ENCODE assay signal across 34 cellular contexts in the genomic region with DNA sequence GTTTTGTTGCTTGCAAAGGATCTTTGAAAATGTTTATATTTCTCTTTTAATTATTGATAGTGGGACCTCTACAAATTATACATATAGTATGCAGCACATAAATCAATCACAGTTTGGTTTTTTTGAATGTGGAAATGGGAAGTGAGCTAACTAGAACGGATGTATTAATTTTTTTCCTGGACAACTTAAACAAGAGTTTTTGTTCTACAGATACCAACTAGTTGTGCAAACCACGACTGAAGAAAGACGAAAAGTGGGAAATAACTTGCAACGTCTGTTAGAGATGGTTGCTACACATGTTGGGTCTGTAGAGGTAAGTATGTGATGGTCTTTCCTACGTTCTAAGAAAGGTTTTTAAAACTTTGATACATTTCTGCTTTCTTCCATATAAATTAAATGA. TPM values are rescaled to one million over a fixed set of nuclear protein-coding genes. Genes with fewer than 3 reads are reported as not detected.
"Had no signal": no experiment of that assay in that cellular context is flagged by ENCODE, and none has a peak within 500 bp of the region (broad histone marks: within the 10 kb centered on the region; RNA-seq: fewer than 3 reads in every experiment).

No MANE protein-coding gene starts in this region.

- H2AFZ ChIP-seq: PC-9 had no signal

- H3K4me1 ChIP-seq: breast epithelium had no signal

- DNase-seq: activated CD4-positive, alpha-beta T cell treated with anti-CD3 and anti-CD28 coated beads, Interleukin-2, amount 10 ng/mL, durations not matched to agents 7 days and 5 days; activated CD4-positive, alpha-beta T cell treated with anti-CD3 and anti-CD28 coated beads, Interleukin-2, amount 50 U/mL, for 48 hours; activated CD8-positive, alpha-beta T cell treated with anti-CD3 and anti-CD28 coated beads, Interleukin-2, amount 10 ng/mL, durations not matched to agents 7 days and 5 days; activated gamma-delta T cell treated with Interleukin-2 at 50 U/mL for 16 hours; activated naive CD4-positive, alpha-beta T cell treated with anti-CD3 and anti-CD28 coated beads for 36 hours; activated T-cell treated with anti-CD3 and anti-CD28 coated beads, Interleukin-2, amount 50 U/mL, for 24 hours; adrenal gland; body of pancreas; cerebellar nuclear complex; Kasumi-1; KG1; MG63; NCI-H1048; NCI-H1105 treated with DMSO at 0.1 percent for 48 hours; NCI-H1436; NCI-H1694; NCI-H1930; NCI-H2081 treated with DMSO at 0.1 percent for 48 hours; NCI-H345; NCI-H524 treated with DMSO at 0.1 percent for 48 hours; NCI-H748 treated with DMSO at 0.1 percent for 48 hours; NK-92 treated with Interleukin-12 subunit alpha and Interleukin-12 subunit beta, amount 100 ng/mL, for 24 hours; PC-9; SIG-M5; SW 1271; T-helper 1 cell; T1000 had no signal

- H3K27me3 ChIP-seq: adrenal gland, body of pancreas, breast epithelium, MG63 had no signal

- H3K4me3 ChIP-seq: adrenal gland, body of pancreas, breast epithelium, MG63, PC-9 had no signal

- FAIRE-seq: astrocyte, RCC 7860, TTC549 had no signal

- H3K4me2 ChIP-seq: PC-9 had no signal

- ATAC-seq: activated CD8-positive, alpha-beta T cell treated with anti-CD3 and anti-CD28 coated beads, Interleukin-2, amount 10 ng/mL, durations not matched to agents 7 days and 5 days; activated naive CD4-positive, alpha-beta T cell treated with anti-CD3 and anti-CD28 coated beads, Interleukin-2, amount 50 U/mL, for 72 hours; body of pancreas; Right ventricle myocardium inferior had no signal

- H3K36me3 ChIP-seq: adrenal gland, breast epithelium had no signal

- H3K9me3 ChIP-seq: body of pancreas, breast epithelium, MG63 had no signal

- H3K27ac ChIP-seq: adrenal gland, body of pancreas, breast epithelium, PC-9, RWPE1 had no signal

RNA-seq across cellular contexts. Expression of gene NDC80, which starts 39.2 kb away (rescaled TPM):
- total RNA-seq: body of pancreas had no signal
